Comparison of ENCODE assay signal across 11 cellular contexts in genomic region chr5:128197911-128198522, GRCh38.
DNase-seq lines count a peak whose midpoint lies in the region; ATAC-seq and TF ChIP-seq lines count a peak whose summit lies in the region.
"Had no signal": no experiment of that assay in that cellular context is flagged by ENCODE, and none has a peak within 500 bp of the region (broad histone marks: within the 10 kb centered on the region; RNA-seq: fewer than 3 reads in every experiment).

No MANE protein-coding gene starts in this region.

- H3K36me3 Mint-ChIP-seq in activated T-cell treated with anti-CD3 and anti-CD28 coated beads, Interleukin-2, amount 50 U/mL, for 24 hours (ENCODE audit: low read depth) = peaks cover 15% of the 10 kb centered on the region
- H3K36me3 Mint-ChIP-seq in naive thymus-derived CD4-positive, alpha-beta T cell = peaks cover 0 to 6% (median 0%) of the 10 kb centered on the region in 5 donors
- peaks cover 4% of the 10 kb centered on the region for H3K36me3 Mint-ChIP-seq in glutamatergic neuron (ENCODE audit: unreplicated experiment)
- H3K36me3 Mint-ChIP-seq: natural killer cell treated with Interleukin-12 subunit alpha and Interleukin-12 subunit beta and Interleukin-15 and Interleukin-18, amount 100 ng/mL, for 72 hours had no signal

- peak overlapping the region; percentile 52 for H3K27ac ChIP-seq in naive thymus-derived CD4-positive, alpha-beta T cell (ENCODE audit: low read depth, low read length)

- intact Hi-C loops in naive thymus-derived CD4-positive, alpha-beta T cell (cut with micrococcal nuclease) = loop anchor here in 1 of 2 donors (5.0 kb wide), 2 partner anchors 681 to 899 kb away; partner anchors contain the start of gene PRRC1

- no peak for TF ChIP-seq CTCF in glutamatergic neuron (IDR thresholded peaks at IDR 0.05; ENCODE audit: partially characterized antibody, unreplicated experiment)

- POLR2A ChIA-PET in naive thymus-derived CD4-positive, alpha-beta T cell (lab: Charles Lee) = no interaction called here

- H3K9me3 Mint-ChIP-seq in activated T-cell treated with anti-CD3 and anti-CD28 coated beads, Interleukin-2, amount 50 U/mL, for 24 hours = peaks cover 10% of the 10 kb centered on the region
- no peaks in the 10 kb centered on the region for H3K9me3 Mint-ChIP-seq in naive thymus-derived CD4-positive, alpha-beta T cell
- H3K9me3 Mint-ChIP-seq in glutamatergic neuron (ENCODE audit: unreplicated experiment) = peaks cover 1% of the 10 kb centered on the region
- H3K9me3 Mint-ChIP-seq: natural killer cell treated with Interleukin-12 subunit alpha and Interleukin-12 subunit beta and Interleukin-15 and Interleukin-18, amount 100 ng/mL, for 72 hours had no signal

- peaks cover 0 to 25% of the 10 kb centered on the region in 2 donors for H3K4me1 ChIP-seq in naive thymus-derived CD4-positive, alpha-beta T cell (ENCODE audit: control insufficient read depth in 2 of 2, insufficient read depth in 2 of 2, low read length in 2 of 2)

- no peaks in the 10 kb centered on the region for H3K27me3 ChIP-seq in naive thymus-derived CD4-positive, alpha-beta T cell (ENCODE audit: control insufficient read depth in 2 of 2, insufficient read depth in 2 of 2, low read length in 2 of 2)

- peaks cover 9% of the 10 kb centered on the region for H3K27me3 Mint-ChIP-seq in activated T-cell treated with anti-CD3 and anti-CD28 coated beads, Interleukin-2, amount 50 U/mL, for 24 hours
- peaks cover 0 to 1% (median 0%) of the 10 kb centered on the region in 5 donors for H3K27me3 Mint-ChIP-seq in naive thymus-derived CD4-positive, alpha-beta T cell
- no peaks in the 10 kb centered on the region for H3K27me3 Mint-ChIP-seq in glutamatergic neuron (ENCODE audit: unreplicated experiment)

- H3K4me3 ChIP-seq in naive thymus-derived CD4-positive, alpha-beta T cell (ENCODE audit: low read length) = no peak overlapping the region

- H3K9me3 ChIP-seq in naive thymus-derived CD4-positive, alpha-beta T cell (ENCODE audit: control insufficient read depth in 2 of 3, low read length in 3 of 3) = no peaks in the 10 kb centered on the region

- DNase-seq in activated T-cell treated with anti-CD3 and anti-CD28 coated beads, Interleukin-2, amount 50 U/mL, for 24 hours = no peak
- DNase-seq in activated T-cell treated with anti-CD3 and anti-CD28 coated beads, Interleukin-2, amount 50 U/mL, for 48 hours = no peak
- peak in 7 of 9 donors; percentile 54 to 76 (median 66) for DNase-seq in naive thymus-derived CD4-positive, alpha-beta T cell
- DNase-seq in glutamatergic neuron = no peak
- DNase-seq in midbrain (lab: John Stamatoyannopoulos, UW) = no peak
- no peak for DNase-seq in NAMALWA (ENCODE audit: low spot score)
- DNase-seq: activated CD4-positive, CD25-positive, alpha-beta regulatory T cell treated with anti-CD3 and anti-CD28 coated beads, Interleukin-2, amount 50 U/mL, for 72 hours; NCI-H226 had no signal

- peaks cover 44% of the 10 kb centered on the region for H3K4me1 Mint-ChIP-seq in activated T-cell treated with anti-CD3 and anti-CD28 coated beads, Interleukin-2, amount 50 U/mL, for 24 hours (ENCODE audit: low read depth)
- H3K4me1 Mint-ChIP-seq in naive thymus-derived CD4-positive, alpha-beta T cell = peaks cover 23 to 66% (median 52%) of the 10 kb centered on the region in 7 donors
- no peaks in the 10 kb centered on the region for H3K4me1 Mint-ChIP-seq in glutamatergic neuron (ENCODE audit: low read depth, unreplicated experiment)

- ATAC-seq in GM19463 (IDR thresholded peaks at IDR 0.05; ENCODE audit: unreplicated experiment) (peak; percentile 37), HG03342 (IDR thresholded peaks at IDR 0.05; ENCODE audit: unreplicated experiment) (peak; percentile 49)
- peak; percentile 44 for ATAC-seq in naive thymus-derived CD4-positive, alpha-beta T cell
- ATAC-seq: natural killer cell treated with Interleukin-12 subunit alpha and Interleukin-12 subunit beta and Interleukin-15 and Interleukin-18, amount 100 ng/mL, for 72 hours had no signal

- H3K4me3 Mint-ChIP-seq in activated T-cell treated with anti-CD3 and anti-CD28 coated beads, Interleukin-2, amount 50 U/mL, for 24 hours = no peak overlapping the region
- peak overlapping the region; percentile 10 to 84 (median 64) for H3K4me3 Mint-ChIP-seq in naive thymus-derived CD4-positive, alpha-beta T cell
- no peak overlapping the region for H3K4me3 Mint-ChIP-seq in glutamatergic neuron (ENCODE audit: unreplicated experiment)
- H3K4me3 Mint-ChIP-seq: natural killer cell treated with Interleukin-12 subunit alpha and Interleukin-12 subunit beta and Interleukin-15 and Interleukin-18, amount 100 ng/mL, for 72 hours had no signal

- CTCF ChIA-PET in naive thymus-derived CD4-positive, alpha-beta T cell (lab: Charles Lee) = interaction anchor here (0.6 kb wide), 1 partner anchor 9 kb away, joined by 4 read pairs; no protein-coding TSS in a partner anchor

- H3K27ac Mint-ChIP-seq in activated T-cell treated with anti-CD3 and anti-CD28 coated beads, Interleukin-2, amount 50 U/mL, for 24 hours = peak overlapping the region; percentile 66
- peak overlapping the region; percentile 43 to 98 (median 87) for H3K27ac Mint-ChIP-seq in naive thymus-derived CD4-positive, alpha-beta T cell
- no peak overlapping the region for H3K27ac Mint-ChIP-seq in glutamatergic neuron (ENCODE audit: unreplicated experiment)
- H3K27ac Mint-ChIP-seq: natural killer cell treated with Interleukin-12 subunit alpha and Interleukin-12 subunit beta and Interleukin-15 and Interleukin-18, amount 100 ng/mL, for 72 hours had no signal

- no peaks in the 10 kb centered on the region for H3K36me3 ChIP-seq in naive thymus-derived CD4-positive, alpha-beta T cell (ENCODE audit: control insufficient read depth in 2 of 3, insufficient read depth in 3 of 3, low read length in 3 of 3)

Comparison
In these comparisons a context has a peak if more than half of its experiments do, and no peak if none do; other contexts are left out.
1. DNase-seq: peak in naive thymus-derived CD4-positive, alpha-beta T cell (7 of 9); none in activated T-cell treated with anti-CD3 and anti-CD28 coated beads, Interleukin-2, amount 50 U/mL, for 24 hours (single experiment), activated T-cell treated with anti-CD3 and anti-CD28 coated beads, Interleukin-2, amount 50 U/mL, for 48 hours (0 of 2), glutamatergic neuron (single experiment), midbrain (single experiment) and NAMALWA (single experiment).
2. H3K4me3 Mint-ChIP-seq: peak in naive thymus-derived CD4-positive, alpha-beta T cell (10 of 10); none in activated T-cell treated with anti-CD3 and anti-CD28 coated beads, Interleukin-2, amount 50 U/mL, for 24 hours (single experiment) and glutamatergic neuron (single experiment).
3. Peak in every context shown above with its lines, with median percentiles within 50 percentile points of each other: ATAC-seq.